Comparison of ENCODE assay signal across 8 cellular contexts in the genomic region with DNA sequence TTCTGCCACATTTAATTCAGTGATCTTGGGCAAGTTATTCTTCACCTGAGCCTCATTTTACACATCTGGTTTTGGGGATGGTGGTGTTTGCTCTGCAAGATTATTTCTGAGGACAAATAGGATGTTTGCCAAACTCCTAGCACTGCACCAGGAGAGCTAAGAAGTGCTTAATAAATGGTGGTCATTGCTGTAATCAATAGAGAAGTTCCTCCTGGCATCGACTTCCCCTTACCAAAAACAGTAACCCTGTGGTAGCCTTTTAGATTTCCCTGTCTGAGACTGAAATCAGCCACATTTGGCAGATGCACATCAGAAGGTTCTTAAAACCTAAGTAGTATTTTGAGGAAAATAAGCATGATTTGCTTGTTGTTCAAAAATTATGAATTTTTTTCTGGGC. TPM values are rescaled to one million over a fixed set of nuclear protein-coding genes. Genes with fewer than 3 reads are reported as not detected.
DNase-seq lines count a peak whose midpoint lies in the region; ATAC-seq, FAIRE-seq and TF ChIP-seq lines count a peak whose summit lies in the region.

No MANE protein-coding gene starts in this region.

- H3K9me3 ChIP-seq in Panc1 (ENCODE audit: control insufficient read depth, insufficient read depth, low read depth, low read length) = no peaks in the 10 kb centered on the region
- H3K9me3 ChIP-seq in gastrocnemius medialis = no peaks in the 10 kb centered on the region

- in situ Hi-C loops in Panc1 (cut with HindIII; ENCODE audit: low pct_unique_long_range_greater_than_20kb, low sequenced_read_pairs) = no loop called here
- in situ Hi-C loops in gastrocnemius medialis (cut with MboI; ENCODE audit: low sequenced_read_pairs in 4 of 4) = loop anchor here in 1 of 4 donors (10.0 kb wide), 1 partner anchor 217 kb away; no protein-coding TSS in a partner anchor

- no peak for TF ChIP-seq CTCF in Panc1 (IDR thresholded peaks at IDR 0.05)
- no peak for TF ChIP-seq CTCF in epithelial cell of esophagus (IDR thresholded peaks at IDR 0.05; ENCODE audit: insufficient read depth, low read depth, low read length, missing control alignments)
- TF ChIP-seq CTCF in gastrocnemius medialis (IDR thresholded peaks at IDR 0.05 in 4 of 5, conservative IDR thresholded peaks at IDR 0.05 in 1 of 5) = no peak

- BruUV-seq in Panc1 (replicated peaks; lab: Mats Ljungman, UMichigan) = no TSS peak

- DNase-seq in GM18507 (ENCODE audit: extremely low spot score, insufficient read length, low read depth) (no peak), Panc1 (ENCODE audit: low read depth, low spot score) (no peak), epithelial cell of esophagus (ENCODE audit: low read depth) (no peak), gastrocnemius medialis (no peak), cortex of kidney (lab: John Stamatoyannopoulos, UW) (no peak), HCEC 1CT (no peak), NCI-H774 (lab: John Stamatoyannopoulos, UW) (no peak), NCI-H2107 (lab: John Stamatoyannopoulos, UW) (no peak)

- CTCF ChIA-PET in Panc1 (lab: Charles Lee) = no interaction called here

- H3K36me3 ChIP-seq in Panc1 (ENCODE audit: control insufficient read depth, insufficient read depth, low read length) (no peaks in the 10 kb centered on the region; the same call in 1 of the 2 replicates), gastrocnemius medialis (no peaks in the 10 kb centered on the region)

- no peak for ATAC-seq in Panc1
- no peak for ATAC-seq in gastrocnemius medialis

- POLR2A ChIA-PET in Panc1 (lab: Charles Lee) = no interaction called here

- intact Hi-C loops in Panc1 (cut with micrococcal nuclease; ENCODE audit: unreplicated experiment) = loop anchor here (5.0 kb wide), 1 partner anchor 214 kb away; no protein-coding TSS in a partner anchor
- intact Hi-C loops in gastrocnemius medialis (cut with DNase I; ENCODE audit: low total_unique reads) = loop anchor here (5.0 to 10.0 kb wide), 5 partner anchors 107 to 433 kb away; no protein-coding TSS in a partner anchor

- H3K4me1 ChIP-seq in Panc1 (ENCODE audit: control insufficient read depth, insufficient read depth, low read length) (peaks cover 17% of the 10 kb centered on the region; the same call in 1 of the 2 replicates), gastrocnemius medialis (peaks cover 23 to 27% of the 10 kb centered on the region in 2 donors)

- FAIRE-seq in GM18507 (lab: Jason Lieb, UNC) = peak; percentile 38

- H3K4me3 ChIP-seq in Panc1 (ENCODE audit: low read depth in 2 of 2, low read length in 2 of 2) (peak overlapping the region; percentile 88 to 91), epithelial cell of esophagus (ENCODE audit: low read length) (peak overlapping the region; percentile 87), gastrocnemius medialis (peak overlapping the region; percentile 89 to 100 (median 96))

- H3K27ac ChIP-seq in Panc1 (ENCODE audit: low read length) (peak overlapping the region; percentile 36; the same call in 1 of the 2 replicates), gastrocnemius medialis (peak overlapping the region in 2 of 4 donors; percentile 88)

- H3K27me3 ChIP-seq in Panc1 (ENCODE audit: control insufficient read depth, insufficient read depth, low read length) (no peaks in the 10 kb centered on the region), gastrocnemius medialis (no peaks in the 10 kb centered on the region)

- TF ChIP-seq POLR2A in gastrocnemius medialis (IDR thresholded peaks at IDR 0.05) = no peak

RNA-seq across cellular contexts. Expression of a gene that starts 2.3 kb away (rescaled TPM):
- total RNA-seq in Panc1 (2021; ENCODE audit: unreplicated experiment) = 14.1 TPM
- polyA plus RNA-seq in Panc1 (2012; ENCODE audit: insufficient read length) = 6.7 TPM
- 1 to 10 TPM; 3.6 to 4.8 (median 4.0) TPM for total RNA-seq in gastrocnemius medialis
